Comparison of ENCODE assay signal across 9 cellular contexts in genomic region chrY:7085606-7086005, GRCh38.
A peak's percentile ranks its signal among the peaks of the same experiment; 100 is the strongest.
DNase-seq lines count a peak whose midpoint lies in the region; ATAC-seq, FAIRE-seq and TF ChIP-seq lines count a peak whose summit lies in the region.
"Had no signal": no experiment of that assay in that cellular context is flagged by ENCODE, and none has a peak within 500 bp of the region (broad histone marks: within the 10 kb centered on the region; RNA-seq: fewer than 3 reads in every experiment).

No MANE protein-coding gene starts in this region.

- no peaks in the 10 kb centered on the region for H3K79me1 ChIP-seq in H1 (ENCODE audit: low read depth, low read length)

- H3K36me3 Mint-ChIP-seq in CD14-positive monocyte (no peaks in the 10 kb centered on the region), WTC11 (no peaks in the 10 kb centered on the region)

- H2AFZ ChIP-seq in H1 (ENCODE audit: low read length) = no peak overlapping the region

- H4K91ac ChIP-seq in H1 (replicated peaks; ENCODE audit: insufficient read length, low read length) = no peak overlapping the region

- H3K4me3 Mint-ChIP-seq in CD14-positive monocyte = no peak overlapping the region
- H3K4me3 Mint-ChIP-seq in WTC11 = no peak overlapping the region

- no peak overlapping the region for H3K27ac ChIP-seq in SJCRH30
- no peak overlapping the region for H3K27ac ChIP-seq in H1 (ENCODE audit: low read depth, low read length)
- H3K27ac ChIP-seq: neutrophil had no signal

- no peak overlapping the region for H4K5ac ChIP-seq in H1 (ENCODE audit: insufficient read length, low read depth, low read length)

- H3K27ac Mint-ChIP-seq in CD14-positive monocyte (no peak overlapping the region), WTC11 (no peak overlapping the region)

- no peaks in the 10 kb centered on the region for H3K27me3 ChIP-seq in SJCRH30
- no peaks in the 10 kb centered on the region for H3K27me3 ChIP-seq in H1 (replicated peaks in 1 of 4; ENCODE audit: control insufficient read depth in 3 of 4, extremely low read depth in 1 of 4, insufficient read depth in 3 of 4, low read length in 3 of 4)
- H3K27me3 ChIP-seq: neutrophil had no signal

- CTCF ChIA-PET in H1 (lab: Charles Lee; ENCODE audit: partially characterized antibody) = interaction anchor here (0.7 to 1.8 kb wide), 10 partner anchors 11 to 124 kb away, joined by 3 to 23 read pairs (median 4); no protein-coding TSS in a partner anchor
- CTCF ChIA-PET in WTC11 (lab: Charles Lee) = no interaction called here

- ATAC-seq in WTC11 = no peak

- TF ChIP-seq POLR2A in H1 (IDR thresholded peaks at IDR 0.05; ENCODE audit: control extremely low read depth in 1 of 2, low read depth in 2 of 2, low read length in 2 of 2) = no peak

- H3K4me1 Mint-ChIP-seq in CD14-positive monocyte (peaks cover 5% of the 10 kb centered on the region), WTC11 (no peaks in the 10 kb centered on the region)

- H2AK5ac ChIP-seq in H1 (ENCODE audit: low read depth, low read length) = no peak overlapping the region

- 13% methylated on average over 9 of the region's 10 CpGs; no CpG with 5 or more reads in 1 of the 2 experiments for WGBS in H1 (ENCODE audit: extremely low coverage in 1 of 2, insufficient coverage in 1 of 2, insufficient read length in 1 of 2, insufficient replicate concordance in 2 of 2, low coverage in 1 of 2, low lambda C conversion rate in 2 of 2, missing lambda C conversion rate in 1 of 2), 2 experiments

- no peak overlapping the region for H2BK5ac ChIP-seq in H1 (ENCODE audit: low read depth, low read length)

- H4K8ac ChIP-seq in H1 (ENCODE audit: extremely low read depth, insufficient read depth, low read length) = no peak overlapping the region

- H3K36me3 ChIP-seq in SJCRH30 (no peaks in the 10 kb centered on the region), H1 (ENCODE audit: control insufficient read depth in 2 of 4, insufficient read depth in 4 of 4, low read length in 3 of 4) (no peaks in the 10 kb centered on the region)
- H3K36me3 ChIP-seq: neutrophil had no signal

- intact Hi-C loops in CD14-positive monocyte (cut with micrococcal nuclease) = loop anchor here in 1 of 2 donors (10.0 kb wide), 1 partner anchor 121 kb away; no protein-coding TSS in a partner anchor

- no peak overlapping the region for H3K4me3 ChIP-seq in HFF-Myc (replicated peaks; ENCODE audit: low read depth, low read length)
- no peak overlapping the region for H3K4me3 ChIP-seq in SJCRH30
- H3K4me3 ChIP-seq in H1 (ENCODE audit: extremely low read depth in 1 of 4, insufficient read depth in 2 of 4, low read depth in 3 of 4, low read length in 4 of 4) = no peak overlapping the region

- H3K4ac ChIP-seq in H1 (replicated peaks; ENCODE audit: insufficient read length, low read depth, low read length) = no peak overlapping the region

- H3K9me3 Mint-ChIP-seq in CD14-positive monocyte (no peaks in the 10 kb centered on the region), WTC11 (no peaks in the 10 kb centered on the region)

- H2BK15ac ChIP-seq in H1 (ENCODE audit: low read length) = no peak overlapping the region

- peak; percentile 83 to 86 for TF ChIP-seq RAD21 in H1 (IDR thresholded peaks at IDR 0.05 in 1 of 2, conservative IDR thresholded peaks at IDR 0.05 in 1 of 2; ENCODE audit: low read depth in 2 of 2, low read length in 2 of 2)

- no peak for TF ChIP-seq EP300 in H1 (IDR thresholded peaks at IDR 0.05; ENCODE audit: borderline replicate concordance in 1 of 2, low read depth in 2 of 2, low read length in 2 of 2)

- H4K20me1 ChIP-seq in H1 (replicated peaks in 1 of 2; ENCODE audit: control insufficient read depth in 1 of 2, insufficient read depth in 2 of 2, low read length in 2 of 2) = no peaks in the 10 kb centered on the region

- peak; percentile 64 for TF ChIP-seq CTCF in CD14-positive monocyte (IDR thresholded peaks at IDR 0.05)
- peak; percentile 63 for TF ChIP-seq CTCF in HFF-Myc (IDR thresholded peaks at IDR 0.05; ENCODE audit: low read depth, low read length, missing control alignments)
- TF ChIP-seq CTCF in H1 (IDR thresholded peaks at IDR 0.05; ENCODE audit: control extremely low read depth in 1 of 3, insufficient read depth in 1 of 3, low read depth in 1 of 3, low read length in 3 of 3) = peak in 2 of 3 experiments; percentile 67; a peak in 3 of 4 replicates
- TF ChIP-seq CTCF in WTC11 (IDR thresholded peaks at IDR 0.05) = no peak

- POLR2A ChIA-PET in H1 (lab: Charles Lee; ENCODE audit: partially characterized antibody) = interaction anchor here (0.6 kb wide), 2 partner anchors 72 to 152 kb away, joined by 3 to 4 read pairs; no protein-coding TSS in a partner anchor
- POLR2A ChIA-PET in WTC11 (lab: Charles Lee) = no interaction called here

- H2BK20ac ChIP-seq in H1 (ENCODE audit: low read length) = no peak overlapping the region

- H3K4me1 ChIP-seq in SJCRH30 (no peaks in the 10 kb centered on the region), H1 (replicated peaks in 1 of 4; ENCODE audit: control insufficient read depth in 3 of 4, insufficient read depth in 4 of 4, low read length in 3 of 4) (no peaks in the 10 kb centered on the region)

- no peak overlapping the region for H2BK120ac ChIP-seq in H1 (replicated peaks; ENCODE audit: low read depth, low read length)

- no peaks in the 10 kb centered on the region for H3K23me2 ChIP-seq in H1 (ENCODE audit: low read depth, low read length)

- H3K23ac ChIP-seq in H1 (ENCODE audit: insufficient read length) = no peak overlapping the region

- H2BK12ac ChIP-seq in H1 (ENCODE audit: low read depth, low read length) = no peak overlapping the region

- H3K4me2 ChIP-seq in H1 (ENCODE audit: insufficient read depth in 1 of 2, low read depth in 2 of 2, low read length in 2 of 2) = no peak overlapping the region

- no peak overlapping the region for H3K18ac ChIP-seq in H1 (ENCODE audit: extremely low read depth, low read length)

- peak; percentile 78 for FAIRE-seq in H1 (lab: Jason Lieb, UNC)

- no peak overlapping the region for H3K14ac ChIP-seq in H1 (ENCODE audit: insufficient read length)

- H3K27me3 Mint-ChIP-seq in CD14-positive monocyte (ENCODE audit: low read depth in 3 of 3) = peaks cover 0 to 3% (median 1%) of the 10 kb centered on the region in 3 donors
- H3K27me3 Mint-ChIP-seq in WTC11 (ENCODE audit: low read depth) = no peaks in the 10 kb centered on the region

- H3K56ac ChIP-seq in H1 (replicated peaks; ENCODE audit: insufficient read length, low read depth, low read length) = no peak overlapping the region

- H3K9me3 ChIP-seq in SJCRH30 (replicated peaks) (no peaks in the 10 kb centered on the region), H1 (ENCODE audit: insufficient read depth in 2 of 2, low read depth in 1 of 2, low read length in 1 of 2) (no peaks in the 10 kb centered on the region)
- H3K9me3 ChIP-seq: neutrophil had no signal

- no peak overlapping the region for H3K9ac ChIP-seq in H1 (replicated peaks in 1 of 4; ENCODE audit: extremely low read depth in 1 of 4, low read depth in 3 of 4, low read length in 3 of 4)

- H3K79me2 ChIP-seq in H1 (ENCODE audit: control insufficient read depth in 1 of 2, insufficient read depth in 2 of 2, low read length in 2 of 2) = no peaks in the 10 kb centered on the region

- no peak for DNase-seq in CD14-positive monocyte (ENCODE audit: low spot score)
- no peak for DNase-seq in HFF-Myc (ENCODE audit: extremely low read depth, low read depth)
- peak; percentile 2 to 26 for DNase-seq in SJCRH30
- DNase-seq in H1 (ENCODE audit: low read depth in 1 of 2, low spot score in 2 of 2) = peak; percentile 54 to 76
- peak; percentile 54 to 57 for DNase-seq in stimulated activated CD4-positive, alpha-beta T cell treated with anti-CD3 and anti-CD28 coated beads, Interleukin-15, amount 100 ng/mL, for 1 hour (ENCODE audit: low read depth in 1 of 2, low spot score in 1 of 2)
- DNase-seq in WTC11 (ENCODE audit: low spot score) = no peak
- no peak for DNase-seq in GM19238 (ENCODE audit: insufficient read length, low spot score)
- DNase-seq in amniotic stem cell (lab: John Stamatoyannopoulos, UW) = no peak

TF ChIP-seq in H1, 55 proteins besides CTCF, POLR2A, EP300 and RAD21 (continues in another document):
- TF ChIP-seq PHF8 (conservative IDR thresholded peaks at IDR 0.05; ENCODE audit: low read depth, low read length) = no peak
- no peak for TF ChIP-seq SAP30 (IDR thresholded peaks at IDR 0.05; ENCODE audit: insufficient read depth, insufficient replicate concordance, low read length)
- TF ChIP-seq KDM1A (IDR thresholded peaks at IDR 0.05; ENCODE audit: borderline replicate concordance, low read length) = no peak
- no peak for TF ChIP-seq CREB1 (IDR thresholded peaks at IDR 0.05)
- no peak for TF ChIP-seq ATF2 (IDR thresholded peaks at IDR 0.05; ENCODE audit: low read length)
- no peak for TF ChIP-seq TAF1 (IDR thresholded peaks at IDR 0.05; ENCODE audit: low read depth, low read length)

TF ChIP-seq in WTC11, 78 proteins besides CTCF, POLR2A, EP300 and RAD21 (continues in another document):
- TF ChIP-seq ZSCAN18 (CRISPR knock-in tag; IDR thresholded peaks at IDR 0.05) (no peak), ZNF396 (CRISPR knock-in tag; IDR thresholded peaks at IDR 0.05; ENCODE audit: borderline replicate concordance) (no peak), TP53 (CRISPR knock-in tag; IDR thresholded peaks at IDR 0.05) (no peak), NR3C1 (CRISPR knock-in tag; conservative IDR thresholded peaks at IDR 0.05; ENCODE audit: low read depth) (no peak), EMX1 (CRISPR knock-in tag; IDR thresholded peaks at IDR 0.05) (no peak), MXD4 (CRISPR knock-in tag; IDR thresholded peaks at IDR 0.05; ENCODE audit: borderline replicate concordance) (no peak)

Comparison
In these comparisons a context has a peak if more than half of its experiments do, and no peak if none do; other contexts are left out.
1. DNase-seq: peak in SJCRH30 (2 of 2), H1 (2 of 2) and stimulated activated CD4-positive, alpha-beta T cell treated with anti-CD3 and anti-CD28 coated beads, Interleukin-15, amount 100 ng/mL, for 1 hour (2 of 2); none in CD14-positive monocyte (single experiment), HFF-Myc (single experiment), WTC11 (single experiment), GM19238 (single experiment) and amniotic stem cell (single experiment).